2 cellular contexts compared by ENCODE assay signal in the genomic region with DNA sequence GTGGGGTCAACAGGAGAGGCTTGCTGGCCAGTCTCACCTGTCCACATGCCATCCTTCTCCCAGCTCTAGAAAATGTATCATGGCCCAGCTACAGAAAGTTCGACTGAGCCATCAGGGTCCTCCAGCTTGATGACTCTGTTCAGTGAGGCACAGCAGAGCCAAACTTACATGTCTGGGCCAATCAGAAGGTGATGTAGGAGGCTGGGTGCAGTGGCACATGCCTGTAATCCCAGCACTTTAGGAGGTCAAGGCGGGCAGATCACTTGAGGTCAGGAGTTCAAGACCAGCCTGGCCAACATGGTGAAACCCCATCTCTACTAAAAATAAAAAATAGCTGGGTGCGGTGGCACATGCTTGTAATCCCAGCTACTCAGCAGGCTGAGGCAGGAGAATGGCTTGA.
TF ChIP-seq lines count a peak whose summit lies in the region.

No MANE protein-coding gene starts in this region.

TF ChIP-seq in K562, 482 proteins besides CTCF, POLR2A, EP300 and RAD21:
- TF ChIP-seq, protein P1, sequence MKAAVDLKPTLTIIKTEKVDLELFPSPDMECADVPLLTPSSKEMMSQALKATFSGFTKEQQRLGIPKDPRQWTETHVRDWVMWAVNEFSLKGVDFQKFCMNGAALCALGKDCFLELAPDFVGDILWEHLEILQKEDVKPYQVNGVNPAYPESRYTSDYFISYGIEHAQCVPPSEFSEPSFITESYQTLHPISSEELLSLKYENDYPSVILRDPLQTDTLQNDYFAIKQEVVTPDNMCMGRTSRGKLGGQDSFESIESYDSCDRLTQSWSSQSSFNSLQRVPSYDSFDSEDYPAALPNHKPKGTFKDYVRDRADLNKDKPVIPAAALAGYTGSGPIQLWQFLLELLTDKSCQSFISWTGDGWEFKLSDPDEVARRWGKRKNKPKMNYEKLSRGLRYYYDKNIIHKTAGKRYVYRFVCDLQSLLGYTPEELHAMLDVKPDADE (conservative IDR thresholded peaks at IDR 0.05; ENCODE audit: control insufficient read depth, low read depth, low read length): 0 out of 2 replicates have a peak, but pooled peaks have one; percentile 12
- TF ChIP-seq, protein P2, sequence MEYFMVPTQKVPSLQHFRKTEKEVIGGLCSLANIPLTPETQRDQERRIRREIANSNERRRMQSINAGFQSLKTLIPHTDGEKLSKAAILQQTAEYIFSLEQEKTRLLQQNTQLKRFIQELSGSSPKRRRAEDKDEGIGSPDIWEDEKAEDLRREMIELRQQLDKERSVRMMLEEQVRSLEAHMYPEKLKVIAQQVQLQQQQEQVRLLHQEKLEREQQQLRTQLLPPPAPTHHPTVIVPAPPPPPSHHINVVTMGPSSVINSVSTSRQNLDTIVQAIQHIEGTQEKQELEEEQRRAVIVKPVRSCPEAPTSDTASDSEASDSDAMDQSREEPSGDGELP (CRISPR knock-in tag; IDR thresholded peaks at IDR 0.05; ENCODE audit: borderline replicate concordance): 0 out of 2 replicates have a peak, but pooled peaks have one; percentile 2
- 0 out of 2 replicates have a peak, but pooled peaks have one; percentile 19 for TF ChIP-seq IRF2 (CRISPR knock-in tag; IDR thresholded peaks at IDR 0.05)

TF ChIP-seq in HepG2, 621 proteins besides CTCF, POLR2A, EP300 and RAD21:
- TF ChIP-seq, protein P3, sequence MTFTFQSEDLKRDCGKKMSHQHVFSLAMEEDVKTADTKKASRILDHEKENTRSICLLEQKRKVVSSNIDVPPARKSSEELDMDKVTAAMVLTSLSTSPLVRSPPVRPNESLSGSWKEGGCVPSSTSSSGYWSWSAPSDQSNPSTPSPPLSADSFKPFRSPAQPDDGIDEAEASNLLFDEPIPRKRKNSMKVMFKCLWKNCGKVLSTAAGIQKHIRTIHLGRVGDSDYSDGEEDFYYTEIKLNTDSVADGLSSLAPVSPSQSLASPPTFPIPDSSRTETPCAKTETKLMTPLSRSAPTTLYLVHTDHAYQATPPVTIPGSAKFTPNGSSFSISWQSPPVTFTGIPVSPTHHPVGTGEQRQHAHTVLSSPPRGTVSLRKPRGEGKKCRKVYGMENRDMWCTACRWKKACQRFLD (CRISPR knock-in tag; IDR thresholded peaks at IDR 0.05; ENCODE audit: borderline replicate concordance): 0 out of 2 replicates have a peak, but pooled peaks have one; percentile 38
- TF ChIP-seq, protein P4, sequence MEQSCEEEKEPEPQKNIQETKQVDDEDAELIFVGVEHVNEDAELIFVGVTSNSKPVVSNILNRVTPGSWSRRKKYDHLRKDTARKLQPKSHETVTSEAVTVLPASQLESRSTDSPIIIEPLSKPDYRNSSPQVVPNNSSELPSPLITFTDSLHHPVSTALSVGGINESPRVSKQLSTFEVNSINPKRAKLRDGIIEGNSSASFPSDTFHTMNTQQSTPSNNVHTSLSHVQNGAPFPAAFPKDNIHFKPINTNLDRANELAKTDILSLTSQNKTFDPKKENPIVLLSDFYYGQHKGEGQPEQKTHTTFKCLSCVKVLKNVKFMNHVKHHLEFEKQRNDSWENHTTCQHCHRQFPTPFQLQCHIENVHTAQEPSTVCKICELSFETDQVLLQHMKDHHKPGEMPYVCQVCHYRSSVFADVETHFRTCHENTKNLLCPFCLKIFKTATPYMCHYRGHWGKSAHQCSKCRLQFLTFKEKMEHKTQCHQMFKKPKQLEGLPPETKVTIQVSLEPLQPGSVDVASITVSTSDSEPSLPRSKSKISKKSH (CRISPR knock-in tag; IDR thresholded peaks at IDR 0.05; ENCODE audit: borderline replicate concordance): 0 out of 2 replicates have a peak, but pooled peaks have one; percentile 20
- 0 out of 2 replicates have a peak, but pooled peaks have one; percentile 33 for TF ChIP-seq NRL (CRISPR knock-in tag; IDR thresholded peaks at IDR 0.05; ENCODE audit: borderline replicate concordance)
